Comparison of ENCODE assay signal across 10 cellular contexts in the genomic region with DNA sequence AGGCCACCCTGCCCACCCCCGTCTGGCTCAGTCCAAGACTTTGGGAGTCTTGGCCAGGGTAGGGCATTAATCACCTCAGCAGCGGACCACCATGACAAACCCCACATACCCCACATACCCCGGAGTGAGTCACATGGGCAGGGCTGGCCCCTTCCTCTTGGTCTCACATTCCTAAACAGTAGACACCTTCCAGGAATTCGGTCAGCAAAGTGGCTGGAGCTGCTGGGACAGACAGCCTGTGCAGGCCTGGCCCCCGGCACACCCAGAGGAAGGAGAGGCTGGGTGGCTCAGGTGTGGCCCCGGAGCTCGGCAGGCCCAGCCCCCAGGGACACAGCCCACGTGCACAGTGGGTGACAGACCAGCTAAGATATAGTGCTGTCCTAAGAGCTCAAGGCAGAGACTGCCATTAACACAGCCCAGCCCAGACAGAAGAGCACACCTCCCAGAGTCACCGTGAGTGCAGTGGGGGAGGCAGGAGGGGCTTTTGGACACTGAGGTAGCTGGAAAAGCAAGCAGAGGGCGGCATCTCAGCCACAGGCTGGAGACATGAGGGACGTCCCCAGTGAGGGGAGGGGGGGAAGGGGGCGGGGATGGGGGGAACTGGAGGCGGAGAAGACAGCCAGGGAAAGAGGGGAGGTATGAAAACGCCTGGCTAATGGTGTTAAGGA. TPM values are rescaled to one million over a fixed set of nuclear protein-coding genes. Genes with fewer than 3 reads are reported as not detected.
DNase-seq lines count a peak whose midpoint lies in the region; ATAC-seq and TF ChIP-seq lines count a peak whose summit lies in the region.
"Had no signal": no experiment of that assay in that cellular context is flagged by ENCODE, and none has a peak within 500 bp of the region (broad histone marks: within the 10 kb centered on the region; RNA-seq: fewer than 3 reads in every experiment).

No MANE protein-coding gene starts in this region.

- peaks cover 0 to 87% (median 39%) of the 10 kb centered on the region in 11 experiments; a peak in 18 of 22 replicates for H4K20me1 ChIP-seq in BLaER1 treated with 17β-estradiol and CSF1 and Interleukin-3, amounts not matched to agents 10 nM and 100 nM

- ATAC-seq in GM19395 (IDR thresholded peaks at IDR 0.05; ENCODE audit: unreplicated experiment) (no peak), GM21447 (IDR thresholded peaks at IDR 0.05; ENCODE audit: unreplicated experiment) (no peak), GM18505 (IDR thresholded peaks at IDR 0.05; ENCODE audit: unreplicated experiment) (no peak), GM21367 (IDR thresholded peaks at IDR 0.05; ENCODE audit: unreplicated experiment) (no peak)

- no peaks in the 10 kb centered on the region for H3K36me3 Mint-ChIP-seq in nephron progenitor cell (ENCODE audit: low read depth)

- H3K27ac Mint-ChIP-seq in nephron progenitor cell = peak overlapping the region; percentile 59

- no peaks in the 10 kb centered on the region for H3K9me3 Mint-ChIP-seq in nephron progenitor cell

- peak overlapping the region in 7 of 11 experiments; percentile 30 to 69 (median 52); a peak in 15 of 22 replicates for H3K4me2 ChIP-seq in BLaER1 treated with 17β-estradiol and CSF1 and Interleukin-3, amounts not matched to agents 10 nM and 100 nM

- no peaks in the 10 kb centered on the region for H3K27me3 Mint-ChIP-seq in nephron progenitor cell (ENCODE audit: low read depth, poor library complexity)

- H3K4me1 Mint-ChIP-seq in nephron progenitor cell = peaks cover 84% of the 10 kb centered on the region

- TF ChIP-seq CTCF in esophagus muscularis mucosa (IDR thresholded peaks at IDR 0.05) (no peak), nephron progenitor cell (IDR thresholded peaks at IDR 0.05) (no peak)

- H3K4me3 ChIP-seq in BLaER1 treated with 17β-estradiol and CSF1 and Interleukin-3, amounts not matched to agents 10 nM and 100 nM = no peak overlapping the region
- no peak overlapping the region for H3K4me3 ChIP-seq in esophagus muscularis mucosa
- H3K4me3 ChIP-seq: ovary had no signal

- 29% methylated on average over 11 of the region's 14 CpGs for WGBS in esophagus muscularis mucosa

- no peaks in the 10 kb centered on the region for H3K36me3 ChIP-seq in BLaER1 treated with 17β-estradiol and CSF1 and Interleukin-3, amounts not matched to agents 10 nM and 100 nM
- H3K36me3 ChIP-seq in esophagus muscularis mucosa = no peaks in the 10 kb centered on the region
- H3K36me3 ChIP-seq: ovary had no signal

- no peak for TF ChIP-seq EP300 in esophagus muscularis mucosa (IDR thresholded peaks at IDR 0.05)

- no peaks in the 10 kb centered on the region for H3K9me3 ChIP-seq in BLaER1 treated with 17β-estradiol and CSF1 and Interleukin-3, amounts not matched to agents 10 nM and 100 nM (replicated peaks in 1 of 11)
- no peaks in the 10 kb centered on the region for H3K9me3 ChIP-seq in esophagus muscularis mucosa
- H3K9me3 ChIP-seq: ovary had no signal

- peaks cover 0 to under 1% (median 0%) of the 10 kb centered on the region in 11 experiments; a peak in 2 of 22 replicates for H3K27me3 ChIP-seq in BLaER1 treated with 17β-estradiol and CSF1 and Interleukin-3, amounts not matched to agents 10 nM and 100 nM
- no peaks in the 10 kb centered on the region for H3K27me3 ChIP-seq in esophagus muscularis mucosa
- H3K27me3 ChIP-seq: ovary had no signal

- no peak overlapping the region for H3K27ac ChIP-seq in BLaER1 treated with 17β-estradiol and CSF1 and Interleukin-3, amounts not matched to agents 10 nM and 100 nM
- H3K27ac ChIP-seq in esophagus muscularis mucosa (replicated peaks in 1 of 4) = peak overlapping the region; percentile 88 to 90 (median 90)

- intact Hi-C loops in esophagus muscularis mucosa (cut with DNase I) = no loop called here

- peak; percentile 25 for DNase-seq in NCI-H82 treated with DMSO at 0.1 percent for 48 hours (lab: John Stamatoyannopoulos, UW; ENCODE audit: unreplicated experiment)
- no peak for DNase-seq in esophagus muscularis mucosa (ENCODE audit: extremely low spot score)
- peak; percentile 63 for DNase-seq in nephron progenitor cell
- DNase-seq: DMS79 treated with DMSO at 0.1 percent for 48 hours, ovary had no signal

- no peak overlapping the region for H3K4me3 Mint-ChIP-seq in nephron progenitor cell

- H3K9ac ChIP-seq in BLaER1 treated with 17β-estradiol and CSF1 and Interleukin-3, amounts not matched to agents 10 nM and 100 nM = no peak overlapping the region

- TF ChIP-seq POLR2A in esophagus muscularis mucosa (IDR thresholded peaks at IDR 0.05; ENCODE audit: low read depth) = no peak
- TF ChIP-seq POLR2A in GM18505 (IDR thresholded peaks at IDR 0.05; ENCODE audit: borderline replicate concordance, extremely low read depth, insufficient read depth, insufficient read length) = no peak

- peaks cover under 1 to 81% (median 71%) of the 10 kb centered on the region in 10 experiments; a peak in 19 of 20 replicates for H3K4me1 ChIP-seq in BLaER1 treated with 17β-estradiol and CSF1 and Interleukin-3, amounts not matched to agents 10 nM and 100 nM
- peaks cover 63 to 73% (median 70%) of the 10 kb centered on the region in 4 donors for H3K4me1 ChIP-seq in esophagus muscularis mucosa

RNA-seq across cellular contexts. Expression of gene CCDC85C, which starts 24.0 kb away (rescaled TPM):
- 10 to 100 TPM; 17.9 to 48.7 (median 30.8) TPM for total RNA-seq in esophagus muscularis mucosa

Comparison
In these comparisons a context has a peak if more than half of its experiments do, and no peak if none do; other contexts are left out.
1. H3K27ac ChIP-seq: peak in esophagus muscularis mucosa (4 of 4); none in BLaER1 treated with 17β-estradiol and CSF1 and Interleukin-3, amounts not matched to agents 10 nM and 100 nM (0 of 11).